In genomic region chr9:17614246-17614645, GRCh38 we compare ENCODE assay signal across 30 cellular contexts. TPM values are rescaled to one million over a fixed set of nuclear protein-coding genes. Genes with fewer than 3 reads are reported as not detected.
"Had no signal": no experiment of that assay in that cellular context is flagged by ENCODE, and none has a peak within 500 bp of the region (broad histone marks: within the 10 kb centered on the region; RNA-seq: fewer than 3 reads in every experiment).

No MANE protein-coding gene starts in this region.

- H3K27me3 Mint-ChIP-seq: activated CD4-positive, alpha-beta T cell treated with anti-CD3 and anti-CD28 coated beads, Interleukin-2, amount 10 ng/mL, durations not matched to agents 24 days and 14 days; activated naive CD8-positive, alpha-beta T cell treated with anti-CD3 and anti-CD28 coated beads for 36 hours had no signal

- H3K4me1 ChIP-seq: breast epithelium had no signal

- FAIRE-seq: TTC549 had no signal

- H3K4me3 Mint-ChIP-seq: activated CD4-positive, alpha-beta T cell treated with anti-CD3 and anti-CD28 coated beads, Interleukin-2, amount 10 ng/mL, durations not matched to agents 24 days and 14 days; activated CD8-positive, alpha-beta T cell treated with anti-CD3 and anti-CD28 coated beads for 36 hours; activated naive CD8-positive, alpha-beta T cell treated with anti-CD3 and anti-CD28 coated beads for 36 hours; activated T-cell treated with anti-CD3 and anti-CD28 coated beads, Interleukin-2, amount 50 U/mL, for 72 hours; activated T-helper 17 cell treated with anti-CD3 and anti-CD28 coated beads, Interleukin-2, amount 50 U/mL, for 72 hours; T-helper 1 cell treated with Interleukin-12 subunit alpha and Interleukin-12 subunit beta and Interleukin-4 antibody, amounts not matched to agents 30 μg/mL and 1 μg/mL, for 36 hours; T-helper 2 cell treated with Interferon-gamma antibody and Interleukin-4, amounts not matched to agents 5 μg/mL and 100 μg/mL, for 36 hours had no signal

- H3K27ac ChIP-seq: breast epithelium had no signal

- H3K36me3 Mint-ChIP-seq: activated naive CD8-positive, alpha-beta T cell treated with anti-CD3 and anti-CD28 coated beads for 36 hours had no signal

- H3K9me2 ChIP-seq: SK-N-SH had no signal

- H3K9me3 ChIP-seq: breast epithelium, SJSA1, SK-N-SH had no signal

- H3K4me1 Mint-ChIP-seq: activated CD4-positive, alpha-beta T cell treated with anti-CD3 and anti-CD28 coated beads, Interleukin-2, amount 10 ng/mL, durations not matched to agents 24 days and 14 days; activated naive CD8-positive, alpha-beta T cell treated with anti-CD3 and anti-CD28 coated beads for 36 hours; activated T-helper 17 cell treated with anti-CD3 and anti-CD28 coated beads, Interleukin-2, amount 50 U/mL, for 72 hours had no signal

- H3K27me3 ChIP-seq: SJSA1 had no signal

- H3K4me3 ChIP-seq: breast epithelium, SJSA1 had no signal

- H3K27ac Mint-ChIP-seq: activated CD4-positive, alpha-beta T cell treated with anti-CD3 and anti-CD28 coated beads, Interleukin-2, amount 10 ng/mL, durations not matched to agents 24 days and 14 days; activated CD8-positive, alpha-beta T cell treated with anti-CD3 and anti-CD28 coated beads for 36 hours; activated naive CD8-positive, alpha-beta T cell treated with anti-CD3 and anti-CD28 coated beads for 36 hours; activated T-cell treated with anti-CD3 and anti-CD28 coated beads, Interleukin-2, amount 50 U/mL, for 72 hours; activated T-helper 17 cell treated with anti-CD3 and anti-CD28 coated beads, Interleukin-2, amount 50 U/mL, for 72 hours; T-helper 1 cell treated with Interleukin-12 subunit alpha and Interleukin-12 subunit beta and Interleukin-4 antibody, amounts not matched to agents 30 μg/mL and 1 μg/mL, for 36 hours; T-helper 2 cell treated with Interferon-gamma antibody and Interleukin-4, amounts not matched to agents 5 μg/mL and 100 μg/mL, for 36 hours had no signal

- H3K36me3 ChIP-seq: breast epithelium, SJSA1 had no signal

- H3K9me3 Mint-ChIP-seq: activated CD4-positive, alpha-beta T cell treated with anti-CD3 and anti-CD28 coated beads, Interleukin-2, amount 10 ng/mL, durations not matched to agents 24 days and 14 days; activated CD8-positive, alpha-beta T cell treated with anti-CD3 and anti-CD28 coated beads for 36 hours; T-helper 1 cell treated with Interleukin-12 subunit alpha and Interleukin-12 subunit beta and Interleukin-4 antibody, amounts not matched to agents 30 μg/mL and 1 μg/mL, for 36 hours; T-helper 2 cell treated with Interferon-gamma antibody and Interleukin-4, amounts not matched to agents 5 μg/mL and 100 μg/mL, for 36 hours had no signal

- ATAC-seq: activated CD8-positive, alpha-beta T cell treated with anti-CD3 and anti-CD28 coated beads for 36 hours; activated T-cell treated with anti-CD3 and anti-CD28 coated beads, Interleukin-2, amount 50 U/mL, for 72 hours; activated T-helper 17 cell treated with anti-CD3 and anti-CD28 coated beads, Interleukin-2, amount 50 U/mL, for 72 hours; Panc1 had no signal

- H3K4me2 ChIP-seq: SK-N-SH had no signal

- DNase-seq: activated CD4-positive, alpha-beta T cell treated with anti-CD3 and anti-CD28 coated beads, Interleukin-2, amount 10 ng/mL, durations not matched to agents 24 days and 14 days; activated CD4-positive, alpha-beta T cell treated with anti-CD3 and anti-CD28 coated beads, Interleukin-2, amount 50 U/mL, for 4 hours; activated CD8-positive, alpha-beta T cell treated with anti-CD3 and anti-CD28 coated beads for 36 hours; activated effector memory CD4-positive, alpha-beta T cell treated with anti-CD3 and anti-CD28 coated beads, Interleukin-2, amount 50 U/mL, for 16 hours; activated naive CD4-positive, alpha-beta T cell; activated naive CD4-positive, alpha-beta T cell treated with anti-CD3 and anti-CD28 coated beads, Interleukin-2, amount 50 U/mL, for 16 hours; activated naive CD8-positive, alpha-beta T cell treated with anti-CD3 and anti-CD28 coated beads for 36 hours; activated T-cell treated with anti-CD3 and anti-CD28 coated beads, Interleukin-2, amount 50 U/mL, for 1 hour; activated T-cell treated with anti-CD3 and anti-CD28 coated beads, Interleukin-2, amount 50 U/mL, for 72 hours; aorta; Kasumi-1; KG1; NCI-H187; NCI-H2171 treated with DMSO at 0.1 percent for 48 hours; NCI-H2227 treated with DMSO at 0.1 percent for 48 hours; NCI-H524 treated with DMSO at 0.1 percent for 48 hours; NCI-H748 treated with DMSO at 0.1 percent for 48 hours; NK-92 treated with Interleukin-12 subunit alpha and Interleukin-12 subunit beta, amount 100 ng/mL, for 24 hours; OCI-M1; SHP77; SK-N-SH had no signal

- H3K9ac ChIP-seq: SK-N-SH had no signal

RNA-seq across cellular contexts. Expression of gene SH3GL2, which starts 35.4 kb away (rescaled TPM):
- total RNA-seq: activated CD4-positive, alpha-beta T cell treated with anti-CD3 and anti-CD28 coated beads, Interleukin-2, amount 10 ng/mL, durations not matched to agents 24 days and 14 days; activated CD8-positive, alpha-beta memory T cell treated with anti-CD3 and anti-CD28 coated beads for 36 hours; activated CD8-positive, alpha-beta T cell treated with anti-CD3 and anti-CD28 coated beads for 36 hours; activated naive CD8-positive, alpha-beta T cell treated with anti-CD3 and anti-CD28 coated beads for 36 hours; activated T-cell treated with anti-CD3 and anti-CD28 coated beads, Interleukin-2, amount 50 U/mL, for 72 hours; activated T-helper 17 cell treated with anti-CD3 and anti-CD28 coated beads, Interleukin-2, amount 50 U/mL, for 72 hours; aorta; RPMI7951 had no signal
